Comparison of ENCODE assay signal across 8 cellular contexts in the genomic region with DNA sequence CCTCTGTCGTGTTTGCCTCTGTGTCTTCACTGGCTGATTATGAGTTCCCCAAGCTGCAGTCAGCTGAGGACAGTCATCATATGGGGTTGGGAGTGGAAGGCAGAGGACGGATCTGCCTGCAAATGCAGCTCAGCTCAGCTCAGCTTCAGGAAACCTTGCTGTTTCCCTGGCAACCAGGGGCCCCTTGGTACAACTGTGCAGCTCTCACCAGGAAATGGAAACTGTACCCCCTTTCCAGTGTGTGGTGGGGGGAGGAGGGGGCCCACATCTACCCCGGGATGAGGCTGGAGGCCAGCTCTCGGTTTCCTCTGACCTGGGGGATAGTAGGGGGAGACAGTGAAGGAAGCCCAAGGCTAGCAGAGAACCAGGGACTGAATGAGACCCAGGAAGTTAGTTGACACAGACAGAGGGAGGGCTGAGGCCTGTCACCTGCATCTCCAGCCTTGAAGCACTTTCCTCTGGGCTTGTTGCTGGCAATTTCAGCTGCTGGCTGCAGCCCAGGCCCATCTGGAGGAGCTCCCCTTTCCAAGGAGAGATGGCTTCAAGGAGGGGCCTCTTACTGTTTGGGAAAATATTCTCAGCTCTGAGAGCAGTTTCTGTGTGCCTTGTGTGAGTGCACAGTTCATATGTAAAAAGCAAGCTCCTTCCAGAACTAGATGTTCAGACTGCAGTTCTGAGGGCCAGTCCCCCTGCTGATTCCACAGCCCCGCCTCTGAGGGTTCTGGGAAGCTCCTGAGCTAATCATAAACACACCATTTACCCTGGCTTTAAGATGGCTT. TPM values are rescaled to one million over a fixed set of nuclear protein-coding genes. Genes with fewer than 3 reads are reported as not detected.
DNase-seq lines count a peak whose midpoint lies in the region; ATAC-seq and TF ChIP-seq lines count a peak whose summit lies in the region.

No MANE protein-coding gene starts in this region.

- no peak overlapping the region for H2AFZ ChIP-seq in neuron (ENCODE audit: low read depth, low read length)

- H3K36me3 ChIP-seq in HUES48 (ENCODE audit: control insufficient read depth, insufficient read depth, low read length) (peaks cover 6% of the 10 kb centered on the region; the same call in 1 of the 2 replicates), neuron (ENCODE audit: insufficient read depth, low read length) (no peaks in the 10 kb centered on the region), tibial nerve (peaks cover 0 to 17% (median 0%) of the 10 kb centered on the region in 3 donors)

- CTCF ChIA-PET in activated CD4-positive, alpha-beta T cell treated with anti-CD3 and anti-CD28 coated beads, Interleukin-2, amount 10 ng/mL, durations not matched to agents 7 days and 5 days (lab: Charles Lee): interaction anchor here (0.9 to 12.9 kb wide), 12 partner anchors 9 to 362 kb away, joined by 3 to 89 read pairs (median 4); a partner anchor contains a TSS

- peaks cover 89% of the 10 kb centered on the region for H3K4me1 Mint-ChIP-seq in activated CD4-positive, alpha-beta T cell treated with anti-CD3 and anti-CD28 coated beads, Interleukin-2, amount 10 ng/mL, durations not matched to agents 7 days and 5 days

- peaks cover 3% of the 10 kb centered on the region for H3K9me3 Mint-ChIP-seq in activated CD4-positive, alpha-beta T cell treated with anti-CD3 and anti-CD28 coated beads, Interleukin-2, amount 10 ng/mL, durations not matched to agents 7 days and 5 days

- H3K9me3 ChIP-seq in HUES48 (ENCODE audit: control insufficient read depth, insufficient read depth, low read length) (no peaks in the 10 kb centered on the region), neuron (ENCODE audit: low read length) (no peaks in the 10 kb centered on the region), tibial nerve (no peaks in the 10 kb centered on the region)

- POLR2A ChIA-PET in activated CD4-positive, alpha-beta T cell treated with anti-CD3 and anti-CD28 coated beads, Interleukin-2, amount 10 ng/mL, durations not matched to agents 7 days and 5 days (lab: Charles Lee): interaction anchor here (0.7 to 1.2 kb wide), 4 partner anchors 9 to 33 kb away, joined by 3 to 8 read pairs (median 4); no protein-coding TSS in a partner anchor

- TF ChIP-seq CTCF in tibial nerve (IDR thresholded peaks at IDR 0.05): no peak

- H3K36me3 Mint-ChIP-seq in activated CD4-positive, alpha-beta T cell treated with anti-CD3 and anti-CD28 coated beads, Interleukin-2, amount 10 ng/mL, durations not matched to agents 7 days and 5 days (ENCODE audit: low read depth): peaks cover 74% of the 10 kb centered on the region

- peak; percentile 39 for ATAC-seq in GM19463 (IDR thresholded peaks at IDR 0.05; ENCODE audit: unreplicated experiment)

- no peaks in the 10 kb centered on the region for H3K27me3 Mint-ChIP-seq in activated CD4-positive, alpha-beta T cell treated with anti-CD3 and anti-CD28 coated beads, Interleukin-2, amount 10 ng/mL, durations not matched to agents 7 days and 5 days

- H3K4me3 Mint-ChIP-seq in activated CD4-positive, alpha-beta T cell treated with anti-CD3 and anti-CD28 coated beads, Interleukin-2, amount 10 ng/mL, durations not matched to agents 7 days and 5 days: peak overlapping the region; percentile 53

- H3K27me3 ChIP-seq in HUES48 (ENCODE audit: control insufficient read depth, insufficient read depth, low read length): no peaks in the 10 kb centered on the region
- no peaks in the 10 kb centered on the region for H3K27me3 ChIP-seq in neuron (ENCODE audit: insufficient read depth, low read length)
- no peaks in the 10 kb centered on the region for H3K27me3 ChIP-seq in tibial nerve

- H3K4me3 ChIP-seq in HUES48 (ENCODE audit: low read depth, low read length): no peak overlapping the region
- peak overlapping the region; percentile 10 for H3K4me3 ChIP-seq in neuron (ENCODE audit: low read length)
- H3K4me3 ChIP-seq in tibial nerve: no peak overlapping the region

- H3K9ac ChIP-seq in HUES48 (ENCODE audit: low read depth, low read length): no peak overlapping the region

- peak overlapping the region; percentile 93 for H3K27ac Mint-ChIP-seq in activated CD4-positive, alpha-beta T cell treated with anti-CD3 and anti-CD28 coated beads, Interleukin-2, amount 10 ng/mL, durations not matched to agents 7 days and 5 days

- TF ChIP-seq EP300 in tibial nerve (IDR thresholded peaks at IDR 0.05): no peak

- TF ChIP-seq POLR2A in tibial nerve (IDR thresholded peaks at IDR 0.05): no peak

- H3K27ac ChIP-seq in HUES48 (ENCODE audit: low read depth, low read length) (peak overlapping the region; percentile 15), tibial nerve (peak overlapping the region; percentile 37 to 82 (median 71))

- DNase-seq in DMS 273 treated with DMSO at 0.1 percent for 48 hours (lab: John Stamatoyannopoulos, UW): peak; percentile 20
- DNase-seq in activated CD4-positive, alpha-beta T cell treated with anti-CD3 and anti-CD28 coated beads, Interleukin-2, amount 10 ng/mL, durations not matched to agents 7 days and 5 days: peak; percentile 88
- DNase-seq in effector CD4-positive, alpha-beta T cell: peak; percentile 72
- no peak for DNase-seq in tibial nerve (ENCODE audit: low spot score in 2 of 2)
- DNase-seq in NCI-H1930 (lab: John Stamatoyannopoulos, UW): no peak

- H3K4me1 ChIP-seq in HUES48 (ENCODE audit: control insufficient read depth, insufficient read depth, low read length) (peaks cover 3% of the 10 kb centered on the region; the same call in 1 of the 2 replicates), neuron (ENCODE audit: insufficient read depth, low read length) (peaks cover 23% of the 10 kb centered on the region), tibial nerve (peaks cover 0 to 77% (median 48%) of the 10 kb centered on the region in 4 donors)

- 22 to 24% methylated on average over 4 to 5 of the region's 5 CpGs for whole genome bisulfite sequencing in tibial nerve, 2 donors

RNA-seq across cellular contexts. Expression of a gene that starts 6.9 kb away (rescaled TPM):
- 100 to 1,000 TPM; 494 to 508 TPM for total RNA-seq in activated CD4-positive, alpha-beta T cell treated with anti-CD3 and anti-CD28 coated beads, Interleukin-2, amount 10 ng/mL, durations not matched to agents 7 days and 5 days
- 100 to 1,000 TPM; 168 to 282 (median 181) TPM for total RNA-seq in tibial nerve

Comparison
In these comparisons a context has a peak if more than half of its experiments do, and no peak if none do; other contexts are left out.
1. DNase-seq: peak in DMS 273 treated with DMSO at 0.1 percent for 48 hours (single experiment), activated CD4-positive, alpha-beta T cell treated with anti-CD3 and anti-CD28 coated beads, Interleukin-2, amount 10 ng/mL, durations not matched to agents 7 days and 5 days (single experiment) and effector CD4-positive, alpha-beta T cell (single experiment); none in tibial nerve (0 of 2) and NCI-H1930 (0 of 2).